In genomic region chr2:12710301-12710700, GRCh38 we compare ENCODE assay signal across 1 cellular context.
TF ChIP-seq lines count a peak whose summit lies in the region.

No MANE protein-coding gene starts in this region.

TF ChIP-seq in GM23338, 12 proteins besides CTCF, POLR2A, EP300 and RAD21:
- TF ChIP-seq ZNF462 (CRISPR knock-in tag; IDR thresholded peaks at IDR 0.05) (no peak), EZH2phosphoT487 (IDR thresholded peaks at IDR 0.05; ENCODE audit: unreplicated experiment) (no peak), ZNF331 (CRISPR knock-in tag; IDR thresholded peaks at IDR 0.05; ENCODE audit: low read depth) (no peak), EZH2 (IDR thresholded peaks at IDR 0.05; ENCODE audit: low read depth, unreplicated experiment) (no peak), ETS1 (IDR thresholded peaks at IDR 0.05) (no peak), JUNB (IDR thresholded peaks at IDR 0.05; ENCODE audit: unreplicated experiment) (no peak), REST (IDR thresholded peaks at IDR 0.05; ENCODE audit: unreplicated experiment) (no peak), STAT1 (IDR thresholded peaks at IDR 0.05; ENCODE audit: unreplicated experiment) (no peak), CREB1 (CRISPR knock-in tag; IDR thresholded peaks at IDR 0.05; ENCODE audit: low read depth) (no peak), NANOG (IDR thresholded peaks at IDR 0.05; ENCODE audit: borderline replicate concordance) (no peak), POLR2AphosphoS5 (IDR thresholded peaks at IDR 0.05; ENCODE audit: low read depth) (no peak), ZNF114 (CRISPR knock-in tag; IDR thresholded peaks at IDR 0.05) (no peak)
TF ChIP-seq in GM23338: peak in this region for 0.
